ENCODE assay signal across 18 cellular contexts in the genomic region with DNA sequence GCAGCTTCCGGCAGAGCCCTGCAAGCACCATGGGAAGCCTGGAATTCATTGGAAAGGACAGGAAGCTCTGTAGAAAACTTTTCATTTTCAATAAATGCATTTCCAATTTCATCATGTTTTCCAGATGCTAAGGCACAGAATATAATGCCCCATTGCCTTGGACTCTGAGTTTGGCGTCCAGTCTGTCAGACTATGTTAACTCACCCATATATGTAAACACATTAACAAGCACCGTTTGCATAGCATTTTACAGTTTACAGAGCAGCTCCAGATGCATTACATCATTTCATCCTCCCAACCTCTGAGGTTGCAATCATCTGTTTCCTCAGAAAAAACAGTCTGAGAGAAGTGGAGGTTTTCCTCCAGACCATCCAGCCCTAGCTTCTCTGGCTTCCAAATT. TPM values are rescaled to one million over a fixed set of nuclear protein-coding genes. Genes with fewer than 3 reads are reported as not detected.
A peak's percentile ranks its signal among the peaks of the same experiment; 100 is the strongest.
DNase-seq lines count a peak whose midpoint lies in the region; ATAC-seq and TF ChIP-seq lines count a peak whose summit lies in the region.
"Had no signal": no experiment of that assay in that cellular context is flagged by ENCODE, and none has a peak within 500 bp of the region (broad histone marks: within the 10 kb centered on the region; RNA-seq: fewer than 3 reads in every experiment).

No MANE protein-coding gene starts in this region.

- H3K27me3 ChIP-seq in lower lobe of right lung (ENCODE audit: low read depth) (no peaks in the 10 kb centered on the region), prostate gland (replicated peaks; ENCODE audit: insufficient read depth) (no peaks in the 10 kb centered on the region)

- H3K4me1 Mint-ChIP-seq in naive thymus-derived CD8-positive, alpha-beta T cell: no peaks in the 10 kb centered on the region
- H3K4me1 Mint-ChIP-seq: activated CD4-positive, alpha-beta T cell treated with anti-CD3 and anti-CD28 coated beads, Interleukin-2, amount 10 ng/mL, durations not matched to agents 24 days and 14 days; CD4-positive, CD25-positive, alpha-beta regulatory T cell had no signal

- ATAC-seq in lower lobe of right lung: no peak
- no peak for ATAC-seq in naive thymus-derived CD8-positive, alpha-beta T cell

- intact Hi-C loops in lower lobe of right lung (cut with DNase I): no loop called here
- intact Hi-C loops in prostate gland (cut with DNase I): no loop called here

- H3K4me3 ChIP-seq in HFF-Myc (replicated peaks; ENCODE audit: low read depth, low read length) (no peak overlapping the region), cardiac fibroblast (replicated peaks in 1 of 2; ENCODE audit: low read depth in 2 of 2, low read length in 2 of 2) (no peak overlapping the region), lower lobe of right lung (no peak overlapping the region), prostate gland (no peak overlapping the region)

- TF ChIP-seq POLR2A in prostate gland (IDR thresholded peaks at IDR 0.05): no peak

- peaks cover 1 to 17% (median 2%) of the 10 kb centered on the region in 5 donors for H3K27me3 Mint-ChIP-seq in naive thymus-derived CD8-positive, alpha-beta T cell
- H3K27me3 Mint-ChIP-seq: activated CD4-positive, alpha-beta T cell treated with anti-CD3 and anti-CD28 coated beads, Interleukin-2, amount 10 ng/mL, durations not matched to agents 24 days and 14 days; CD4-positive, CD25-positive, alpha-beta regulatory T cell had no signal

- no peaks in the 10 kb centered on the region for H3K36me3 Mint-ChIP-seq in naive thymus-derived CD8-positive, alpha-beta T cell
- H3K36me3 Mint-ChIP-seq: CD4-positive, CD25-positive, alpha-beta regulatory T cell had no signal

- no peak overlapping the region for H3K4me3 Mint-ChIP-seq in naive thymus-derived CD8-positive, alpha-beta T cell
- H3K4me3 Mint-ChIP-seq: activated CD4-positive, alpha-beta T cell treated with anti-CD3 and anti-CD28 coated beads, Interleukin-2, amount 10 ng/mL, durations not matched to agents 24 days and 14 days; CD4-positive, CD25-positive, alpha-beta regulatory T cell had no signal

- H3K27ac ChIP-seq in lower lobe of right lung (peak overlapping the region; percentile 36), prostate gland (no peak overlapping the region)

- H3K9me3 Mint-ChIP-seq in naive thymus-derived CD8-positive, alpha-beta T cell: no peaks in the 10 kb centered on the region
- H3K9me3 Mint-ChIP-seq: activated CD4-positive, alpha-beta T cell treated with anti-CD3 and anti-CD28 coated beads, Interleukin-2, amount 10 ng/mL, durations not matched to agents 24 days and 14 days had no signal

- H3K4me1 ChIP-seq in lower lobe of right lung (peaks cover 17% of the 10 kb centered on the region), prostate gland (replicated peaks) (no peaks in the 10 kb centered on the region)

- POLR2A ChIA-PET in naive thymus-derived CD8-positive, alpha-beta T cell (lab: Charles Lee): no interaction called here

- H3K36me3 ChIP-seq in lower lobe of right lung (no peaks in the 10 kb centered on the region), prostate gland (no peaks in the 10 kb centered on the region)

- TF ChIP-seq CTCF in HFF-Myc (IDR thresholded peaks at IDR 0.05; ENCODE audit: low read depth, low read length, missing control alignments) (no peak), cardiac fibroblast (IDR thresholded peaks at IDR 0.05; ENCODE audit: low read depth, low read length) (no peak), lower lobe of right lung (IDR thresholded peaks at IDR 0.05) (no peak), prostate gland (IDR thresholded peaks at IDR 0.05) (no peak)

- H3K9me3 ChIP-seq in lower lobe of right lung: no peaks in the 10 kb centered on the region
- no peaks in the 10 kb centered on the region for H3K9me3 ChIP-seq in prostate gland

- no peak overlapping the region for H3K27ac Mint-ChIP-seq in naive thymus-derived CD8-positive, alpha-beta T cell
- H3K27ac Mint-ChIP-seq: activated CD4-positive, alpha-beta T cell treated with anti-CD3 and anti-CD28 coated beads, Interleukin-2, amount 10 ng/mL, durations not matched to agents 24 days and 14 days; CD4-positive, CD25-positive, alpha-beta regulatory T cell had no signal

- peak; percentile 12 for DNase-seq in COLO668 (lab: John Stamatoyannopoulos, UW; ENCODE audit: unreplicated experiment)
- peak; percentile 70 for DNase-seq in HFF-Myc (ENCODE audit: extremely low read depth, low read depth)
- peak; percentile 37 to 57 for DNase-seq in cardiac fibroblast (ENCODE audit: low read depth in 2 of 2)
- no peak for DNase-seq in lower lobe of right lung
- no peak for DNase-seq in T-helper 2 cell
- DNase-seq in naive thymus-derived CD8-positive, alpha-beta T cell: no peak
- no peak for DNase-seq in prostate gland (ENCODE audit: low spot score)
- DNase-seq: activated CD4-positive, alpha-beta T cell treated with anti-CD3 and anti-CD28 coated beads, Interleukin-2, amount 10 ng/mL, durations not matched to agents 24 days and 14 days; activated naive CD4-positive, alpha-beta T cell treated with anti-CD3 and anti-CD28 coated beads, Interleukin-2, amount 50 U/mL, for 16 hours; CD4-positive, CD25-positive, alpha-beta regulatory T cell; dermis blood vessel endothelial cell; EL; hippocampal formation; NCI-H1092; NCI-H2227 treated with DMSO at 0.1 percent for 48 hours; T-helper 9 cell had no signal

- 41% methylated on average over 3 of the region's 3 CpGs for WGBS in prostate gland

RNA-seq across cellular contexts. Expression of gene CYP19A1, which starts 26.3 kb away (rescaled TPM):
- total RNA-seq in lower lobe of right lung (0.95 TPM), prostate gland (1 to 10 TPM in 1 of 2 donors, not detected in 1; 4.4 TPM)
- total RNA-seq in naive thymus-derived CD8-positive, alpha-beta T cell: not detected
- polyA plus RNA-seq in naive thymus-derived CD8-positive, alpha-beta T cell: not detected
- total RNA-seq: dermis blood vessel endothelial cell, epithelial cell of proximal tubule had no signal
- polyA plus RNA-seq: CD4-positive, CD25-positive, alpha-beta regulatory T cell had no signal

RNA-seq across cellular contexts. Expression of gene GLDN, which starts 29.3 kb away (rescaled TPM):
- total RNA-seq in lower lobe of right lung (34.5 TPM), prostate gland (1 to 10 TPM; 1.2 to 1.4 TPM)
- total RNA-seq in naive thymus-derived CD8-positive, alpha-beta T cell: not detected
- polyA plus RNA-seq in naive thymus-derived CD8-positive, alpha-beta T cell: not detected
- total RNA-seq: activated CD4-positive, alpha-beta T cell treated with anti-CD3 and anti-CD28 coated beads, Interleukin-2, amount 10 ng/mL, durations not matched to agents 24 days and 14 days; CD4-positive, CD25-positive, alpha-beta regulatory T cell; dermis blood vessel endothelial cell; epithelial cell of proximal tubule; SK-MEL-5 had no signal
- polyA plus RNA-seq: CD4-positive, CD25-positive, alpha-beta regulatory T cell had no signal

Comparison
In these comparisons a context has a peak if more than half of its experiments do, and no peak if none do; other contexts are left out.
1. DNase-seq: peak in COLO668 (single experiment), HFF-Myc (single experiment) and cardiac fibroblast (2 of 2); none in lower lobe of right lung (single experiment), T-helper 2 cell (0 of 5), naive thymus-derived CD8-positive, alpha-beta T cell (0 of 10) and prostate gland (single experiment).
2. RNA of gene GLDN, which starts 29.3 kb away (total RNA-seq): 34.5 TPM in lower lobe of right lung (single experiment); 1.2 to 1.4 TPM in prostate gland and not detected in naive thymus-derived CD8-positive, alpha-beta T cell; every median in the first group is over 10 times any median in the second.